ENCODE assay signal across 8 cellular contexts in genomic region chr7:147245274-147245673, GRCh38.
DNase-seq lines count a peak whose midpoint lies in the region; ATAC-seq and TF ChIP-seq lines count a peak whose summit lies in the region.

No MANE protein-coding gene starts in this region.

- peak; percentile 28 to 58 (median 46) for TF ChIP-seq CTCF in adrenal gland (IDR thresholded peaks at IDR 0.05)
- TF ChIP-seq CTCF in upper lobe of left lung (IDR thresholded peaks at IDR 0.05) = peak in 4 of 6 experiments; percentile 27 to 42 (median 34)

- H3K27ac ChIP-seq in adrenal gland = no peak overlapping the region
- H3K27ac ChIP-seq in upper lobe of left lung = no peak overlapping the region

- H3K4me3 ChIP-seq in adrenal gland = no peak overlapping the region
- no peak overlapping the region for H3K4me3 ChIP-seq in upper lobe of left lung

- intact Hi-C loops in adrenal gland (cut with DNase I) = loop anchor here in 1 of 2 donors (10.0 kb wide), 1 partner anchor 840 kb away; no protein-coding TSS in a partner anchor

- no peaks in the 10 kb centered on the region for H3K36me3 ChIP-seq in adrenal gland (replicated peaks in 1 of 2)
- no peaks in the 10 kb centered on the region for H3K36me3 ChIP-seq in upper lobe of left lung

- TF ChIP-seq POLR2A in adrenal gland (IDR thresholded peaks at IDR 0.05) (no peak), upper lobe of left lung (IDR thresholded peaks at IDR 0.05) (no peak)

- DNase-seq in NCI-H1694 (lab: John Stamatoyannopoulos, UW) = peak; percentile 12
- DNase-seq in NCI-H1694 treated with DMSO at 0.1 percent for 48 hours (lab: John Stamatoyannopoulos, UW) = no peak
- peak; percentile 25 for DNase-seq in NCI-H1092 (lab: John Stamatoyannopoulos, UW)
- DNase-seq in adrenal gland = peak; percentile 18 to 61 (median 33)
- peak; percentile 70 for DNase-seq in islet precursor cell
- peak in 1 of 2 donors; percentile 23 for DNase-seq in upper lobe of left lung
- DNase-seq in stimulated activated naive CD4-positive, alpha-beta T cell (lab: John Stamatoyannopoulos, UW) = no peak

- 26 to 38% (median 34%) methylated on average over 6 to 8 of the region's 8 CpGs for WGBS in adrenal gland, 4 donors
- 35 to 52% methylated on average over 8 of the region's 8 CpGs for WGBS in upper lobe of left lung, 2 donors

- TF ChIP-seq EP300 in upper lobe of left lung (IDR thresholded peaks at IDR 0.05) = no peak

- no peaks in the 10 kb centered on the region for H3K4me1 ChIP-seq in adrenal gland (replicated peaks in 1 of 2)
- no peaks in the 10 kb centered on the region for H3K4me1 ChIP-seq in upper lobe of left lung

- H3K9me3 ChIP-seq in adrenal gland (replicated peaks in 1 of 3) (no peaks in the 10 kb centered on the region), upper lobe of left lung (no peaks in the 10 kb centered on the region)

- H3K27me3 ChIP-seq in adrenal gland (no peaks in the 10 kb centered on the region), upper lobe of left lung (no peaks in the 10 kb centered on the region)

- peak; percentile 65 for ATAC-seq in GM21723 (IDR thresholded peaks at IDR 0.05; ENCODE audit: unreplicated experiment)
- peak; percentile 34 to 44 for ATAC-seq in upper lobe of left lung (ENCODE audit: low FRiP score in 2 of 2)

Comparison
In these comparisons a context has a peak if more than half of its experiments do, and no peak if none do; other contexts are left out.
1. DNase-seq: peak in NCI-H1694 (single experiment), NCI-H1092 (single experiment), adrenal gland (7 of 7) and islet precursor cell (single experiment); none in NCI-H1694 treated with DMSO at 0.1 percent for 48 hours (single experiment) and stimulated activated naive CD4-positive, alpha-beta T cell (0 of 6).